ENCODE assay signal across 8 cellular contexts in the genomic region with DNA sequence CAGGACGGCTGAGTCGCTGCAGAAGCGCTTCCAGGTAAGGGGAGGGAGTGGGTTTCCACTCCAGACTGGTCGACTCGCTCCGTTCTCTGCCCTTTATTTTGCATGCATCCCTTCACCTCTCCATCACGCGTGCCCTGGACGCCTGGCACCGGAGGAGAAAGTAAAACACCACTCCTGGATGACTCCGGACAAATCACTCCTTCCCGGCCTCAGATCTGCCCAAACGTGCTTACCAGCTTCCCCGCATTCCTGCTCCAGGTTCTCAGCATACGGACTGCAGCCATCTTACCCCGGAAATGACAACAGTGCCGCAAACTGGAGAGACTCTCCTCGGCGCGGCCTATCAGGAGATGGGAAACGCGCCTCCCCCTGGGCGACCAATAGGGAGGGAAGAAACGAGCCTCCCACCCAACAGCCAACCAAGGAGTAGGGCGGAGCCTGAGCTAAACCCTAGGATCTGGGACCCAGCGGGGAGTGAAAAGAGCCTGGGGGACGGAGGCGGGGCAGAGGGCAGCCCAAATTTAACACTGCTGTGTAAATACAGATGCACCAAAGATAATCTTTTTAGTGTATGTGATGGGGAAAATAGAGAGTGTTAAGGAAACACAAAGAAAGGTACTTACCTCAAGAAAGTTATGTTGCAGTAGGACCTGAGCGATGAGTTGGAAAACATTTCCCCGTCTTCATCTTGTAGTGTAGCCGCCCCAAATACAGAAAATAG. TPM values are rescaled to one million over a fixed set of nuclear protein-coding genes. Genes with fewer than 3 reads are reported as not detected.
DNase-seq lines count a peak whose midpoint lies in the region; ATAC-seq and TF ChIP-seq lines count a peak whose summit lies in the region.

A gene (minus strand): TSS at position 298 of the 721 bp plus-strand sequence. CDS start 14 bp downstream, at position 284.

- peaks cover 18% of the 10 kb centered on the region for H3K4me1 Mint-ChIP-seq in progenitor cell of endocrine pancreas (ENCODE audit: low read depth)

- under 1% methylated on average over 31 of the region's 31 CpGs for WGBS in urinary bladder

- H3K27me3 ChIP-seq in left ventricle myocardium inferior (ENCODE audit: low read depth) = no peaks in the 10 kb centered on the region

- no peak within 1 kb of the TSS for H3K4me3 Mint-ChIP-seq in progenitor cell of endocrine pancreas (ENCODE audit: low read depth)

- H3K4me3 ChIP-seq in left ventricle myocardium inferior (peak within 1 kb of the TSS; percentile 97), urinary bladder (ENCODE audit: low read depth, low read length) (peak within 1 kb of the TSS; percentile 61)

- TF ChIP-seq CTCF in GM13977 (IDR thresholded peaks at IDR 0.05; ENCODE audit: extremely low read depth, insufficient read depth, missing control alignments) (no peak), left ventricle myocardium inferior (IDR thresholded peaks at IDR 0.05; ENCODE audit: borderline replicate concordance) (no peak), progenitor cell of endocrine pancreas (IDR thresholded peaks at IDR 0.05; ENCODE audit: unreplicated experiment) (no peak)

- H3K36me3 Mint-ChIP-seq in progenitor cell of endocrine pancreas (ENCODE audit: insufficient read depth) = no peaks in the 10 kb centered on the region

- H3K9me3 Mint-ChIP-seq in progenitor cell of endocrine pancreas (ENCODE audit: low read depth) = no peaks in the 10 kb centered on the region

- ATAC-seq in HG02870 (IDR thresholded peaks at IDR 0.05; ENCODE audit: unreplicated experiment) = peak; percentile 100

- no peak within 1 kb of the TSS for H3K27ac Mint-ChIP-seq in progenitor cell of endocrine pancreas

- H3K4me1 ChIP-seq in left ventricle myocardium inferior = peaks cover 37% of the 10 kb centered on the region
- H3K4me1 ChIP-seq in urinary bladder (ENCODE audit: insufficient read depth) = peaks cover 3% of the 10 kb centered on the region

- no peaks in the 10 kb centered on the region for H3K27me3 Mint-ChIP-seq in progenitor cell of endocrine pancreas

- DNase-seq in GM13977 (ENCODE audit: low spot score) (peak; percentile 89), NCI-H146 treated with DMSO at 0.1 percent for 48 hours (lab: John Stamatoyannopoulos, UW; ENCODE audit: unreplicated experiment) (peak; percentile 90), T-helper 1 cell (peak; percentile 77 to 94 (median 88)), amniotic epithelial cell (ENCODE audit: low read depth) (peak; percentile 92), left ventricle myocardium inferior (peak; percentile 93), progenitor cell of endocrine pancreas (ENCODE audit: low spot score, unreplicated experiment) (peak; percentile 84)

- no peaks in the 10 kb centered on the region for H3K9me3 ChIP-seq in left ventricle myocardium inferior (replicated peaks)

- H3K27ac ChIP-seq in left ventricle myocardium inferior (replicated peaks) (peak within 1 kb of the TSS; percentile 94), urinary bladder (ENCODE audit: low read depth) (peak within 1 kb of the TSS; percentile 72)

- in situ Hi-C loops in GM13977 (cut with MboI; ENCODE audit: low pct_unique_long_range_greater_than_20kb, low sequenced_read_pairs, unreplicated experiment) = no loop called here

- intact Hi-C loops in left ventricle myocardium inferior (cut with micrococcal nuclease) = no loop called here

- no peaks in the 10 kb centered on the region for H3K36me3 ChIP-seq in left ventricle myocardium inferior
- H3K36me3 ChIP-seq in urinary bladder (ENCODE audit: insufficient read depth) = no peaks in the 10 kb centered on the region

RNA-seq across cellular contexts. Expression of the gene that starts here (rescaled TPM):
- total RNA-seq in left ventricle myocardium inferior (38.8 TPM), progenitor cell of endocrine pancreas (20.4 and 21.0 TPM in 2 replicates), urinary bladder (16.9 TPM)
- polyA plus RNA-seq in urinary bladder = 9.0 TPM

Comparison
In these comparisons a context has a peak if more than half of its experiments do, and no peak if none do; other contexts are left out.
1. Peak in every context shown above with its lines: DNase-seq, ATAC-seq, H3K4me3 ChIP-seq and H3K27ac ChIP-seq.